In the genomic region with DNA sequence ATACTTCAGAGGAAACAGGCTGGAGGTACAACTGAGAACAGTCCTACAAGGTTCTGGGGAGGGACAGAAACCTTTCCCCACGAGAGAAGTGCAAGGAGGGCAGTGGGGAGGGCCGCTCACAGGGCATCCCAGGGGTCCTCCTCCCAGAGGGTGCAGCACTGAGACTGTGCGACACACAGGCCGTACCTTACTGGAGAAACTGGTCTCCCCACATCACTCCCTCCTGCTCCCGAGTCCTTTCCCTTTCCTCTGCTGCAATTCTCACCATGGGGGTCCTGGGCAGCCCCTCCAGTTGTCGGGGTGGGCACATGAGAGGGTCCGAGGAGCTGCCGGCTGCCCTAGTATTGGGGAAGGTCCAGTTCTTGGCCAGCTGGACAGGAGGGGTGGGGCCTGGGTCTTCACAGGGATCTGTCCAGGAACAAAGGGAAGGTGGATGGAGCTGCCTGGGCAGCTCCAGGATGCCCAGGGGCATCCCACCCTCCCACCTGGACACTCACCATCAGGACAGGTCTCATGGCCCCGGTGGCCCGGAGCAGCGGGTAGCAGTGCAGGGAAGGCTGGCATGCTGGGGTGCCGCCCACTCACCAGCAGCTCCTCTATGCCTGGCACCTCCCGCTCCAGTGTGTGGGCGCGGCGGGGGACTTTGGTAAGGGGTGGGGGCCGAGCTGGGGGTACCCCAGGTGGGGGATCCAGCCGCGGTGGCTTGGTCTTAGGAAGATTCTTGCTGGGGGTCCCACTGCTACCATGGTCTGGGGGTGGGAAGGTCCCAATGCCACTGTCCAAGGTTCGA, we compare ENCODE assay signal across 1 cellular context.
TF ChIP-seq lines count a peak whose summit lies in the region.

No MANE protein-coding gene starts in this region.

TF ChIP-seq in HepG2, 621 proteins besides CTCF, POLR2A, EP300 and RAD21:
- TF ChIP-seq AGO2 (optimal IDR thresholded peaks at IDR 0.05; ENCODE audit: low read depth, low read length) (peak; percentile 0), ZBTB7B (CRISPR knock-in tag; IDR thresholded peaks at IDR 0.05) (no peak), ZIK1 (CRISPR knock-in tag; IDR thresholded peaks at IDR 0.05; ENCODE audit: borderline replicate concordance, low read depth) (no peak), ZBTB21 (CRISPR knock-in tag; IDR thresholded peaks at IDR 0.05) (no peak)
- TF ChIP-seq, protein P1, sequence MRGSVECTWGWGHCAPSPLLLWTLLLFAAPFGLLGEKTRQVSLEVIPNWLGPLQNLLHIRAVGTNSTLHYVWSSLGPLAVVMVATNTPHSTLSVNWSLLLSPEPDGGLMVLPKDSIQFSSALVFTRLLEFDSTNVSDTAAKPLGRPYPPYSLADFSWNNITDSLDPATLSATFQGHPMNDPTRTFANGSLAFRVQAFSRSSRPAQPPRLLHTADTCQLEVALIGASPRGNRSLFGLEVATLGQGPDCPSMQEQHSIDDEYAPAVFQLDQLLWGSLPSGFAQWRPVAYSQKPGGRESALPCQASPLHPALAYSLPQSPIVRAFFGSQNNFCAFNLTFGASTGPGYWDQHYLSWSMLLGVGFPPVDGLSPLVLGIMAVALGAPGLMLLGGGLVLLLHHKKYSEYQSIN (CRISPR knock-in tag; IDR thresholded peaks at IDR 0.05; ENCODE audit: borderline replicate concordance) = no peak
TF ChIP-seq in HepG2: peak in this region for 1.
